ENCODE assay signal across 8 cellular contexts in genomic region chr12:2034633-2035420, GRCh38. TPM values are rescaled to one million over a fixed set of nuclear protein-coding genes. Genes with fewer than 3 reads are reported as not detected.
DNase-seq lines count a peak whose midpoint lies in the region; ATAC-seq and TF ChIP-seq lines count a peak whose summit lies in the region.

No MANE protein-coding gene starts in this region.

- H3K9me3 Mint-ChIP-seq in activated CD4-positive, alpha-beta T cell treated with anti-CD3 and anti-CD28 coated beads, Interleukin-2, amount 10 ng/mL, durations not matched to agents 24 days and 14 days: no peaks in the 10 kb centered on the region

- H3K4me1 ChIP-seq in left lung: peaks cover 8 to 10% of the 10 kb centered on the region in 2 donors

- peaks cover 70% of the 10 kb centered on the region for H3K27me3 Mint-ChIP-seq in activated CD4-positive, alpha-beta T cell treated with anti-CD3 and anti-CD28 coated beads, Interleukin-2, amount 10 ng/mL, durations not matched to agents 24 days and 14 days

- peaks cover 10% of the 10 kb centered on the region for H3K4me1 Mint-ChIP-seq in activated CD4-positive, alpha-beta T cell treated with anti-CD3 and anti-CD28 coated beads, Interleukin-2, amount 10 ng/mL, durations not matched to agents 24 days and 14 days

- peak overlapping the region; percentile 18 for H3K27ac Mint-ChIP-seq in activated CD4-positive, alpha-beta T cell treated with anti-CD3 and anti-CD28 coated beads, Interleukin-2, amount 10 ng/mL, durations not matched to agents 24 days and 14 days

- DNase-seq in GM12865 (ENCODE audit: low read depth) (peak; percentile 85), NCI-H345 treated with DMSO at 0.1 percent for 48 hours (lab: John Stamatoyannopoulos, UW; ENCODE audit: unreplicated experiment) (peak; percentile 85), dedifferentiated amniotic fluid mesenchymal stem cell (ENCODE audit: extremely low spot score) (peak; percentile 55), left lung (peak; percentile 88 to 97)
- DNase-seq in activated CD4-positive, alpha-beta T cell treated with anti-CD3 and anti-CD28 coated beads, Interleukin-2, amount 10 ng/mL, durations not matched to agents 24 days and 14 days: peak; percentile 97
- DNase-seq in stimulated activated CD4-positive, alpha-beta T cell treated with anti-CD3 and anti-CD28 coated beads, Interleukin-2, amount 100 ng/mL, for 24 hours: peak; percentile 91 to 94

- no peaks in the 10 kb centered on the region for H3K9me3 ChIP-seq in left lung

- no peaks in the 10 kb centered on the region for H3K36me3 Mint-ChIP-seq in activated CD4-positive, alpha-beta T cell treated with anti-CD3 and anti-CD28 coated beads, Interleukin-2, amount 10 ng/mL, durations not matched to agents 24 days and 14 days (ENCODE audit: low read depth)

- H3K4me3 ChIP-seq in GM12865 (ENCODE audit: low read depth, low read length) (peak overlapping the region; percentile 33), left lung (peak overlapping the region; percentile 17 to 28)

- peak overlapping the region; percentile 63 for H3K4me3 Mint-ChIP-seq in activated CD4-positive, alpha-beta T cell treated with anti-CD3 and anti-CD28 coated beads, Interleukin-2, amount 10 ng/mL, durations not matched to agents 24 days and 14 days

- no peaks in the 10 kb centered on the region for H3K36me3 ChIP-seq in left lung

- H3K27me3 ChIP-seq in left lung: peaks cover 0 to 49% of the 10 kb centered on the region in 2 donors

- TF ChIP-seq CTCF in GM12865 (IDR thresholded peaks at IDR 0.05; ENCODE audit: insufficient read depth, low read depth, low read length, missing control alignments) (peak; percentile 94), left lung (IDR thresholded peaks at IDR 0.05) (peak; percentile 97 to 98)

- no peak overlapping the region for H3K27ac ChIP-seq in left lung

- intact Hi-C loops in activated CD4-positive, alpha-beta T cell treated with anti-CD3 and anti-CD28 coated beads, Interleukin-2, amount 10 ng/mL, durations not matched to agents 24 days and 14 days (cut with micrococcal nuclease): loop anchor here (5.0 kb wide), 2 partner anchors 238 to 547 kb away; no protein-coding TSS in a partner anchor
- intact Hi-C loops in left lung (cut with DNase I): loop anchor here in 1 of 2 donors (10.0 kb wide), 1 partner anchor 240 kb away; no protein-coding TSS in a partner anchor

- peak; percentile 61 for ATAC-seq in HG03045 (IDR thresholded peaks at IDR 0.05; ENCODE audit: unreplicated experiment)
- ATAC-seq in left lung: peak; percentile 100
- ATAC-seq in HG03097 (IDR thresholded peaks at IDR 0.05; ENCODE audit: low FRiP score, unreplicated experiment): no peak

RNA-seq across cellular contexts. Expression of gene CACNA1C, which starts 18.0 kb away (rescaled TPM):
- 0.07 TPM in 2 replicates for total RNA-seq in activated CD4-positive, alpha-beta T cell treated with anti-CD3 and anti-CD28 coated beads, Interleukin-2, amount 10 ng/mL, durations not matched to agents 24 days and 14 days
- 10 to 100 TPM; 12.0 to 21.9 TPM for total RNA-seq in left lung

RNA-seq across cellular contexts. Expression of gene DCP1B, which starts 30.6 kb away (rescaled TPM):
- 9.9 and 10.4 TPM in 2 replicates for total RNA-seq in activated CD4-positive, alpha-beta T cell treated with anti-CD3 and anti-CD28 coated beads, Interleukin-2, amount 10 ng/mL, durations not matched to agents 24 days and 14 days
- total RNA-seq in left lung: 10 to 100 TPM in 1 of 2 donors, 1 to 10 TPM in 1; 9.8 to 11.2 TPM

Comparison
In these comparisons a context has a peak if more than half of its experiments do, and no peak if none do; other contexts are left out.
1. RNA of gene CACNA1C, which starts 18.0 kb away (total RNA-seq): 12.0 to 21.9 TPM in left lung; 0.07 TPM in activated CD4-positive, alpha-beta T cell treated with anti-CD3 and anti-CD28 coated beads, Interleukin-2, amount 10 ng/mL, durations not matched to agents 24 days and 14 days; every median in the first group is over 10 times any median in the second.
2. Peak in every context shown above with its lines, with median percentiles within 50 percentile points of each other: DNase-seq.